Comparison of ENCODE assay signal across 10 cellular contexts in genomic region chr6:149953390-149953789, GRCh38. TPM values are rescaled to one million over a fixed set of nuclear protein-coding genes. Genes with fewer than 3 reads are reported as not detected.
A peak's percentile ranks its signal among the peaks of the same experiment; 100 is the strongest.
DNase-seq lines count a peak whose midpoint lies in the region; ATAC-seq, FAIRE-seq and TF ChIP-seq lines count a peak whose summit lies in the region.
"Not testable (repeated sequence)": the region's sequence is repeated elsewhere in the genome, so short reads cannot be mapped to it uniquely, and the experiment has no call there.
"Had no signal": no experiment of that assay in that cellular context is flagged by ENCODE, and none has a peak within 500 bp of the region (broad histone marks: within the 10 kb centered on the region; RNA-seq: fewer than 3 reads in every experiment).

No MANE protein-coding gene starts in this region.

- H3F3A ChIP-seq in GM23338 (replicated peaks; ENCODE audit: low read depth), result not testable (repeated sequence)

- peaks cover 12% of the 10 kb centered on the region for H3K4me1 Mint-ChIP-seq in GM23338
- H3K4me1 Mint-ChIP-seq in activated CD8-positive, alpha-beta memory T cell treated with anti-CD3 and anti-CD28 coated beads, Interleukin-2, amount 10 ng/mL, durations not matched to agents 7 days and 5 days, result peaks cover 15% of the 10 kb centered on the region
- H3K4me1 Mint-ChIP-seq in type B pancreatic cell (ENCODE audit: unreplicated experiment), result not testable (repeated sequence)

- TF ChIP-seq CTCF in GM23338 (conservative IDR thresholded peaks at IDR 0.05; ENCODE audit: low read depth in 2 of 2); bronchial epithelial cell (IDR thresholded peaks at IDR 0.05; ENCODE audit: insufficient read depth, low read length, severe bottlenecking); epithelial cell of esophagus (IDR thresholded peaks at IDR 0.05; ENCODE audit: insufficient read depth, low read depth, low read length, missing control alignments); type B pancreatic cell (conservative IDR thresholded peaks at IDR 0.05): not testable (repeated sequence)

- H3K79me2 ChIP-seq in ACC112 (ENCODE audit: control insufficient read depth, insufficient read depth, low read length, unreplicated experiment); GM23338 (replicated peaks; ENCODE audit: insufficient read depth): not testable (repeated sequence)

- not testable (repeated sequence) for H3K36me3 ChIP-seq in ACC112 (ENCODE audit: insufficient read depth, low read length); GM23338 (ENCODE audit: insufficient read depth); bronchial epithelial cell (ENCODE audit: control insufficient read depth, insufficient read depth, low read length)

- peak overlapping the region; percentile 30; the same call in 1 of the 3 replicates for H3K4me3 Mint-ChIP-seq in GM23338
- H3K4me3 Mint-ChIP-seq in activated CD8-positive, alpha-beta memory T cell treated with anti-CD3 and anti-CD28 coated beads, Interleukin-2, amount 10 ng/mL, durations not matched to agents 7 days and 5 days; type B pancreatic cell: not testable (repeated sequence)

- not testable (repeated sequence) for H3K9me2 ChIP-seq in GM23338 (ENCODE audit: insufficient read depth)

- H3K27me3 Mint-ChIP-seq in GM23338 (ENCODE audit: insufficient read depth, low read depth, poor library complexity), result peaks cover 78% of the 10 kb centered on the region
- H3K27me3 Mint-ChIP-seq in activated CD8-positive, alpha-beta memory T cell treated with anti-CD3 and anti-CD28 coated beads, Interleukin-2, amount 10 ng/mL, durations not matched to agents 7 days and 5 days, result peaks cover 84% of the 10 kb centered on the region
- H3K27me3 Mint-ChIP-seq in type B pancreatic cell, result peaks cover 90% of the 10 kb centered on the region

- peak overlapping the region; percentile 16; the same call in 1 of the 2 replicates for H3K4me3 ChIP-seq in ACC112 (ENCODE audit: low read depth, low read length)
- not testable (repeated sequence) for H3K4me3 ChIP-seq in GM23338; bronchial epithelial cell (ENCODE audit: low read depth, low read length); epithelial cell of esophagus (ENCODE audit: low read length)

- not testable (repeated sequence) for H4K20me1 ChIP-seq in GM23338 (replicated peaks; ENCODE audit: insufficient read depth)

- not testable (repeated sequence) for FAIRE-seq in bronchial epithelial cell (lab: Jason Lieb, UNC)

- CTCF ChIA-PET in activated CD8-positive, alpha-beta memory T cell treated with anti-CD3 and anti-CD28 coated beads, Interleukin-2, amount 10 ng/mL, durations not matched to agents 7 days and 5 days (lab: Charles Lee), result interaction anchor here (2.5 kb wide), 1 partner anchor 64 kb away, joined by 10 read pairs; no protein-coding TSS in a partner anchor

- DNase-seq in GM23338 (ENCODE audit: low spot score), result not testable (repeated sequence)
- peak; percentile 43 for DNase-seq in M059J (ENCODE audit: low read depth)
- DNase-seq in activated CD8-positive, alpha-beta memory T cell treated with anti-CD3 and anti-CD28 coated beads, Interleukin-2, amount 10 ng/mL, durations not matched to agents 7 days and 5 days, result peak; percentile 15
- peak; percentile 58 for DNase-seq in bronchial epithelial cell (ENCODE audit: low read depth)
- peak; percentile 46 for DNase-seq in epithelial cell of esophagus (ENCODE audit: low read depth)
- DNase-seq in islet precursor cell, result peak; percentile 30
- peak; percentile 15 for DNase-seq in type B pancreatic cell (ENCODE audit: extremely low spot score, unreplicated experiment)

- not testable (repeated sequence) for H3K27ac Mint-ChIP-seq in GM23338; activated CD8-positive, alpha-beta memory T cell treated with anti-CD3 and anti-CD28 coated beads, Interleukin-2, amount 10 ng/mL, durations not matched to agents 7 days and 5 days; type B pancreatic cell

- peaks cover 56% of the 10 kb centered on the region for H3K27me3 ChIP-seq in ACC112 (ENCODE audit: insufficient read depth, low read length)
- peaks cover 99% of the 10 kb centered on the region for H3K27me3 ChIP-seq in GM23338 (ENCODE audit: insufficient read depth)
- peaks cover 15% of the 10 kb centered on the region for H3K27me3 ChIP-seq in bronchial epithelial cell (ENCODE audit: control insufficient read depth, insufficient read depth, low read length)

- H3K9me3 Mint-ChIP-seq in GM23338; activated CD8-positive, alpha-beta memory T cell treated with anti-CD3 and anti-CD28 coated beads, Interleukin-2, amount 10 ng/mL, durations not matched to agents 7 days and 5 days (ENCODE audit: low read depth); type B pancreatic cell: not testable (repeated sequence)

- H3K27ac ChIP-seq in ACC112 (ENCODE audit: low read depth, low read length); GM23338 (ENCODE audit: low read depth): not testable (repeated sequence)

- H3K36me3 Mint-ChIP-seq in GM23338 (ENCODE audit: low read depth); activated CD8-positive, alpha-beta memory T cell treated with anti-CD3 and anti-CD28 coated beads, Interleukin-2, amount 10 ng/mL, durations not matched to agents 7 days and 5 days; type B pancreatic cell: not testable (repeated sequence)

- H3K4me1 ChIP-seq in ACC112 (ENCODE audit: control insufficient read depth, insufficient read depth, low read length, unreplicated experiment); GM23338 (ENCODE audit: insufficient read depth): not testable (repeated sequence)

- not testable (repeated sequence) for H2AFZ ChIP-seq in ACC112 (ENCODE audit: low read length, unreplicated experiment); GM23338

- H3K4me2 ChIP-seq in GM23338, result not testable (repeated sequence)

- ATAC-seq in GM23338, result peak; percentile 11
- not testable (repeated sequence) for ATAC-seq in activated CD8-positive, alpha-beta memory T cell treated with anti-CD3 and anti-CD28 coated beads, Interleukin-2, amount 10 ng/mL, durations not matched to agents 7 days and 5 days

RNA-seq across cellular contexts. Expression of gene ULBP1, which starts 10.4 kb away (rescaled TPM):
- 1.0 and 1.7 TPM in 2 replicates for total RNA-seq in GM23338 (2014; rRNA removed; shearing (Covaris generic))
- 0.74 and 1.3 TPM in 2 replicates for polyA plus RNA-seq in GM23338 (2016; fragmentation: Nextera tagmentation; extraction: Ambion mirVana)
- 0.76 and 1.1 TPM in 2 replicates for total RNA-seq in M059J (2014; rRNA removed; shearing (Covaris generic))
- 1 to 10 TPM in 1 of 2 experiments, under 1 TPM in 1; 0.82 to 1.2 TPM for total RNA-seq in activated CD8-positive, alpha-beta memory T cell treated with anti-CD3 and anti-CD28 coated beads, Interleukin-2, amount 10 ng/mL, durations not matched to agents 7 days and 5 days
- total RNA-seq in bronchial epithelial cell (1.1 and 4.1 TPM in 2 replicates), type B pancreatic cell (ENCODE audit: low replicate concordance) (0.48 and 8.2 TPM in 2 replicates)

RNA-seq across cellular contexts. Expression of gene ULBP2, which starts 11.6 kb away (rescaled TPM):
- 1.1 TPM in 1 of 2 replicates, not detected in the other for total RNA-seq in GM23338 (2014; rRNA removed; shearing (Covaris generic))
- polyA plus RNA-seq in GM23338 (2016; fragmentation: Nextera tagmentation; extraction: Ambion mirVana), result 0.21 TPM in 1 of 2 replicates, not detected in the other
- total RNA-seq in M059J (2014; rRNA removed; shearing (Covaris generic)), result 75.7 and 88.8 TPM in 2 replicates
- total RNA-seq in activated CD8-positive, alpha-beta memory T cell treated with anti-CD3 and anti-CD28 coated beads, Interleukin-2, amount 10 ng/mL, durations not matched to agents 7 days and 5 days, result under 1 TPM; 0.80 to 0.99 TPM
- total RNA-seq in bronchial epithelial cell (2.4 and 12.2 TPM in 2 replicates), type B pancreatic cell (ENCODE audit: low replicate concordance) (1.4 TPM in 1 of 2 replicates, not detected in the other)

RNA-seq across cellular contexts. Expression of gene RAET1G, which starts 30.5 kb away (rescaled TPM):
- not detected in 2 replicates for total RNA-seq in GM23338 (2014; rRNA removed; shearing (Covaris generic))
- polyA plus RNA-seq in GM23338 (2016; fragmentation: Nextera tagmentation; extraction: Ambion mirVana), result not detected in 2 replicates
- 19.7 and 20.6 TPM in 2 replicates for total RNA-seq in M059J (2014; rRNA removed; shearing (Covaris generic))
- not detected for total RNA-seq in activated CD8-positive, alpha-beta memory T cell treated with anti-CD3 and anti-CD28 coated beads, Interleukin-2, amount 10 ng/mL, durations not matched to agents 7 days and 5 days
- total RNA-seq in bronchial epithelial cell (26.6 and 45.0 TPM in 2 replicates), type B pancreatic cell (ENCODE audit: low replicate concordance) (0.53 and 2.1 TPM in 2 replicates)
- total RNA-seq: CD8-positive, alpha-beta T cell; H4 had no signal

RNA-seq across cellular contexts. Expression of gene RAET1E, which starts 55.5 kb away (rescaled TPM):
- not detected in 2 replicates for total RNA-seq in GM23338 (2014; rRNA removed; shearing (Covaris generic))
- not detected in 2 replicates for polyA plus RNA-seq in GM23338 (2016; fragmentation: Nextera tagmentation; extraction: Ambion mirVana)
- total RNA-seq in M059J (2014; rRNA removed; shearing (Covaris generic)), result 1.5 and 2.7 TPM in 2 replicates
- not detected for total RNA-seq in activated CD8-positive, alpha-beta memory T cell treated with anti-CD3 and anti-CD28 coated beads, Interleukin-2, amount 10 ng/mL, durations not matched to agents 7 days and 5 days
- total RNA-seq in bronchial epithelial cell (19.0 and 35.1 TPM in 2 replicates), type B pancreatic cell (ENCODE audit: low replicate concordance) (1.2 TPM in 1 of 2 replicates, not detected in the other)
- total RNA-seq: CD8-positive, alpha-beta T cell; H4 had no signal
